In the genomic region with DNA sequence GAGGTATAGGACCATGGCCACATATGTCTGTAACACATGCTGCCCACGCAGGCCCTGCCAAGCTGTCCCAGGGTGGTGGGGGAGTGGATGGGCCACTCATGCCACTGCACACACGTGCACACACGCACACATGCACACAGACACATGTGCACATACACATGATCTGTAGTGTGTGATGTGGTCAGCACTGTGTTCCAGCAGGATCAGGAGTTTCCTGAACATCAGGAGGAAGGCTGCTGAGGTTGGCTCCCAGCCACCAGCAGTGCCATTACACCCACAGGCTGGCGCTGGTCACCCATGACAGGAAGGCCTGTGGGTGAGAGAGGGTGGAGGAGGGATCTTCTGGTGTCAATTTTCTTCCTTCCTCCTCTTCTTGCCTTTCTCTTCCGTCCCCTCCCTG, we compare ENCODE assay signal across 27 cellular contexts. TPM values are rescaled to one million over a fixed set of nuclear protein-coding genes. Genes with fewer than 3 reads are reported as not detected.
A peak's percentile ranks its signal among the peaks of the same experiment; 100 is the strongest.
DNase-seq lines count a peak whose midpoint lies in the region; ATAC-seq and TF ChIP-seq lines count a peak whose summit lies in the region.
"Had no signal": no experiment of that assay in that cellular context is flagged by ENCODE, and none has a peak within 500 bp of the region (broad histone marks: within the 10 kb centered on the region; RNA-seq: fewer than 3 reads in every experiment).

No MANE protein-coding gene starts in this region.

- POLR2A ChIA-PET in activated CD4-positive, alpha-beta T cell treated with anti-CD3 and anti-CD28 coated beads, Interleukin-2, amount 10 ng/mL, durations not matched to agents 7 days and 5 days (lab: Charles Lee) = no interaction called here

- H2AFZ ChIP-seq in neural progenitor cell (replicated peaks) = no peak overlapping the region

- H3K27me3 ChIP-seq in BLaER1 (no peaks in the 10 kb centered on the region), neural progenitor cell (no peaks in the 10 kb centered on the region)
- H3K27me3 ChIP-seq: adrenal gland, BE2C, heart right ventricle, transverse colon had no signal

- H3K9me3 ChIP-seq in BLaER1 (no peaks in the 10 kb centered on the region), neural progenitor cell (ENCODE audit: low read depth) (no peaks in the 10 kb centered on the region)
- H3K9me3 ChIP-seq: adrenal gland, BE2C, Caco-2, HAP-1, heart right ventricle, transverse colon had no signal

- H3K79me2 ChIP-seq in neural progenitor cell (ENCODE audit: low read depth) = no peaks in the 10 kb centered on the region

- no peaks in the 10 kb centered on the region for H3K9me3 Mint-ChIP-seq in neural progenitor cell
- H3K9me3 Mint-ChIP-seq in activated CD4-positive, alpha-beta T cell treated with anti-CD3 and anti-CD28 coated beads, Interleukin-2, amount 10 ng/mL, durations not matched to agents 7 days and 5 days = no peaks in the 10 kb centered on the region
- H3K9me3 Mint-ChIP-seq: activated CD4-positive, alpha-beta T cell treated with anti-CD3 and anti-CD28 coated beads, Interleukin-2, amount 10 ng/mL, durations not matched to agents 24 days and 14 days; activated T-cell treated with anti-CD3 and anti-CD28 coated beads, Interleukin-2, amount 50 U/mL, for 4 hours; brain; memory B cell had no signal

- CTCF ChIA-PET in activated CD4-positive, alpha-beta T cell treated with anti-CD3 and anti-CD28 coated beads, Interleukin-2, amount 10 ng/mL, durations not matched to agents 7 days and 5 days (lab: Charles Lee) = interaction anchor here (1.4 kb wide), 1 partner anchor 29 kb away, joined by 3 read pairs; no protein-coding TSS in a partner anchor

- no peak overlapping the region for H3K9ac ChIP-seq in BLaER1
- no peak overlapping the region for H3K9ac ChIP-seq in neural progenitor cell
- H3K9ac ChIP-seq: KMS-11 had no signal

- H3K36me3 Mint-ChIP-seq in neural progenitor cell = peaks cover 14% of the 10 kb centered on the region
- no peaks in the 10 kb centered on the region for H3K36me3 Mint-ChIP-seq in activated CD4-positive, alpha-beta T cell treated with anti-CD3 and anti-CD28 coated beads, Interleukin-2, amount 10 ng/mL, durations not matched to agents 7 days and 5 days (ENCODE audit: low read depth)
- H3K36me3 Mint-ChIP-seq: memory B cell had no signal

- peak overlapping the region; percentile 61 for H3K4me2 ChIP-seq in BLaER1
- no peak overlapping the region for H3K4me2 ChIP-seq in neural progenitor cell
- H3K4me2 ChIP-seq: KMS-11 had no signal

- H3K4me3 ChIP-seq in BLaER1 (no peak overlapping the region), neural progenitor cell (no peak overlapping the region)
- H3K4me3 ChIP-seq: adrenal gland, HAP-1, heart right ventricle, skin epidermis, transverse colon had no signal

- H4K20me1 ChIP-seq in BLaER1 (no peaks in the 10 kb centered on the region), neural progenitor cell (ENCODE audit: low read depth) (no peaks in the 10 kb centered on the region)

- H3K4me1 ChIP-seq in BLaER1 (peaks cover 44% of the 10 kb centered on the region), neural progenitor cell (no peaks in the 10 kb centered on the region)
- H3K4me1 ChIP-seq: adrenal gland, BE2C, Caco-2, HAP-1, transverse colon had no signal

- H3K4me1 Mint-ChIP-seq in neural progenitor cell = no peaks in the 10 kb centered on the region
- H3K4me1 Mint-ChIP-seq in activated CD4-positive, alpha-beta T cell treated with anti-CD3 and anti-CD28 coated beads, Interleukin-2, amount 10 ng/mL, durations not matched to agents 7 days and 5 days = no peaks in the 10 kb centered on the region
- H3K4me1 Mint-ChIP-seq: memory B cell had no signal

- DNase-seq in NCI-H69 (lab: John Stamatoyannopoulos, UW) = peak; percentile 16
- peak; percentile 45 for DNase-seq in foreskin melanocyte
- no peak for DNase-seq in neural progenitor cell (ENCODE audit: low spot score)
- DNase-seq in activated CD4-positive, alpha-beta T cell treated with anti-CD3 and anti-CD28 coated beads, Interleukin-2, amount 10 ng/mL, durations not matched to agents 7 days and 5 days = no peak
- DNase-seq in NK-92 (lab: John Stamatoyannopoulos, UW; ENCODE audit: unreplicated experiment) = no peak
- DNase-seq: activated CD4-positive, alpha-beta T cell treated with anti-CD3 and anti-CD28 coated beads, Interleukin-2, amount 10 ng/mL, durations not matched to agents 24 days and 14 days; activated naive CD4-positive, alpha-beta T cell treated with Interleukin-2 at 50 U/mL for 16 hours; activated T-cell treated with anti-CD3 and anti-CD28 coated beads, Interleukin-2, amount 50 U/mL, for 4 hours; adrenal gland; BE2C; Caco-2; heart right ventricle; kidney glomerular epithelial cell; NCI-H1694 treated with DMSO at 0.1 percent for 48 hours; NCI-H510A treated with DMSO at 0.1 percent for 48 hours; occipital lobe; Right ventricle myocardium superior; stimulated activated CD4-positive, alpha-beta T cell treated with anti-CD3 and anti-CD28 coated beads, Interleukin-2, amount 100 ng/mL, for 24 hours; transverse colon had no signal

- peaks cover 8% of the 10 kb centered on the region for H3F3A ChIP-seq in neural progenitor cell (ENCODE audit: low read depth)

- peaks cover 7% of the 10 kb centered on the region for H3K27me3 Mint-ChIP-seq in neural progenitor cell (ENCODE audit: insufficient read depth, low read depth)
- no peaks in the 10 kb centered on the region for H3K27me3 Mint-ChIP-seq in activated CD4-positive, alpha-beta T cell treated with anti-CD3 and anti-CD28 coated beads, Interleukin-2, amount 10 ng/mL, durations not matched to agents 7 days and 5 days
- H3K27me3 Mint-ChIP-seq: brain had no signal

- TF ChIP-seq CTCF in neural progenitor cell (IDR thresholded peaks at IDR 0.05) = no peak

- peak overlapping the region; percentile 10 for H3K27ac Mint-ChIP-seq in neural progenitor cell
- no peak overlapping the region for H3K27ac Mint-ChIP-seq in activated CD4-positive, alpha-beta T cell treated with anti-CD3 and anti-CD28 coated beads, Interleukin-2, amount 10 ng/mL, durations not matched to agents 7 days and 5 days
- H3K27ac Mint-ChIP-seq: activated CD4-positive, alpha-beta T cell treated with anti-CD3 and anti-CD28 coated beads, Interleukin-2, amount 10 ng/mL, durations not matched to agents 24 days and 14 days; brain; memory B cell had no signal

- H3K27ac ChIP-seq in BLaER1 (peak overlapping the region; percentile 7; the same call in 1 of the 2 replicates), neural progenitor cell (no peak overlapping the region)
- H3K27ac ChIP-seq: adrenal gland, heart right ventricle, KMS-11, skin epidermis, transverse colon had no signal

- ATAC-seq in GM21381 (IDR thresholded peaks at IDR 0.05; ENCODE audit: unreplicated experiment) = no peak
- ATAC-seq in GM21825 (IDR thresholded peaks at IDR 0.05; ENCODE audit: unreplicated experiment) = no peak
- ATAC-seq: activated T-cell treated with anti-CD3 and anti-CD28 coated beads, Interleukin-2, amount 50 U/mL, for 4 hours had no signal

- H3K36me3 ChIP-seq in BLaER1 = no peaks in the 10 kb centered on the region
- H3K36me3 ChIP-seq in neural progenitor cell = no peaks in the 10 kb centered on the region
- H3K36me3 ChIP-seq: adrenal gland, BE2C, HAP-1, transverse colon had no signal

- no peak overlapping the region for H3K4me3 Mint-ChIP-seq in neural progenitor cell
- H3K4me3 Mint-ChIP-seq in activated CD4-positive, alpha-beta T cell treated with anti-CD3 and anti-CD28 coated beads, Interleukin-2, amount 10 ng/mL, durations not matched to agents 7 days and 5 days = no peak overlapping the region
- H3K4me3 Mint-ChIP-seq: activated CD4-positive, alpha-beta T cell treated with anti-CD3 and anti-CD28 coated beads, Interleukin-2, amount 10 ng/mL, durations not matched to agents 24 days and 14 days; activated T-cell treated with anti-CD3 and anti-CD28 coated beads, Interleukin-2, amount 50 U/mL, for 4 hours; brain; memory B cell had no signal

RNA-seq across cellular contexts. Expression of a gene that starts 44.7 kb away (rescaled TPM):
- not detected in 2 replicates for total RNA-seq in neural progenitor cell (ENCODE audit: low replicate concordance)
- 1 to 10 TPM; 4.1 to 5.0 TPM for total RNA-seq in activated CD4-positive, alpha-beta T cell treated with anti-CD3 and anti-CD28 coated beads, Interleukin-2, amount 10 ng/mL, durations not matched to agents 7 days and 5 days

Comparison
In these comparisons a context has a peak if more than half of its experiments do, and no peak if none do; other contexts are left out.
1. DNase-seq: peak in NCI-H69 (single experiment) and foreskin melanocyte (single experiment); none in neural progenitor cell (single experiment), activated CD4-positive, alpha-beta T cell treated with anti-CD3 and anti-CD28 coated beads, Interleukin-2, amount 10 ng/mL, durations not matched to agents 7 days and 5 days (single experiment) and NK-92 (single experiment).